In genomic region chr1:236425031-236425663, GRCh38 we compare ENCODE assay signal across 10 cellular contexts. TPM values are rescaled to one million over a fixed set of nuclear protein-coding genes. Genes with fewer than 3 reads are reported as not detected.
A peak's percentile ranks its signal among the peaks of the same experiment; 100 is the strongest.
DNase-seq lines count a peak whose midpoint lies in the region; ATAC-seq and TF ChIP-seq lines count a peak whose summit lies in the region.
"Had no signal": no experiment of that assay in that cellular context is flagged by ENCODE, and none has a peak within 500 bp of the region (broad histone marks: within the 10 kb centered on the region; RNA-seq: fewer than 3 reads in every experiment).

No MANE protein-coding gene starts in this region.

- H3K18ac ChIP-seq in H9 (ENCODE audit: insufficient read length, low read depth, low read length) = no peak overlapping the region

- H4K20me1 ChIP-seq in H9 (ENCODE audit: control insufficient read depth, insufficient read depth, insufficient read length) = no peaks in the 10 kb centered on the region
- no peaks in the 10 kb centered on the region for H4K20me1 ChIP-seq in MM.1S (ENCODE audit: insufficient read depth, low read length)

- H2BK15ac ChIP-seq in H9 (ENCODE audit: low read depth, low read length) = no peak overlapping the region

- no peak overlapping the region for H3K4ac ChIP-seq in H9 (ENCODE audit: low read depth, low read length)

- H3K4me3 ChIP-seq in MM.1S (ENCODE audit: low read length) (no peak overlapping the region), mucosa of descending colon (no peak overlapping the region)

- H3K9me3 ChIP-seq in H9 (ENCODE audit: control insufficient read depth, low read depth, low read length) (no peaks in the 10 kb centered on the region), MM.1S (replicated peaks; ENCODE audit: insufficient read depth, low read length) (no peaks in the 10 kb centered on the region), mucosa of descending colon (no peaks in the 10 kb centered on the region)

- no peaks in the 10 kb centered on the region for H3K79me1 ChIP-seq in H9 (ENCODE audit: insufficient read depth, low read depth, low read length, poor library complexity, severe bottlenecking)

- no peak overlapping the region for H3K9ac ChIP-seq in H9 (ENCODE audit: extremely low read depth, insufficient read length, low read length)
- H3K9ac ChIP-seq in MM.1S (ENCODE audit: low read length) = no peak overlapping the region

- no peak overlapping the region for H3T11ph ChIP-seq in H9 (ENCODE audit: low read length)

- no CpG with 5 or more reads among the region's 14 CpGs for WGBS in H9 (ENCODE audit: extremely low coverage, insufficient read length, low lambda C conversion rate)

- H3K9me3 Mint-ChIP-seq in H9 (peaks cover 14 to 18% of the 10 kb centered on the region in 2 experiments), mesothelial cell of epicardium (no peaks in the 10 kb centered on the region)
- peaks cover 3% of the 10 kb centered on the region for H3K9me3 Mint-ChIP-seq in stimulated activated memory B cell treated with anti-CD40 and anti-IgM and Interleukin-4, amounts not matched to agents 10 μg/mL and 1 μg/mL and 100 μg/mL, for 72 hours

- TF ChIP-seq CTCF in H9 (conservative IDR thresholded peaks at IDR 0.05) (0 out of 3 replicates have a peak, but pooled peaks have one; percentile 18), MM.1S (IDR thresholded peaks at IDR 0.05; ENCODE audit: low read length) (no peak), mucosa of descending colon (IDR thresholded peaks at IDR 0.05) (no peak), mesothelial cell of epicardium (IDR thresholded peaks at IDR 0.05; ENCODE audit: unreplicated experiment) (no peak)

- H3K4me1 ChIP-seq in H9 (ENCODE audit: insufficient read depth, low read length) (no peaks in the 10 kb centered on the region), MM.1S (ENCODE audit: low read length) (no peaks in the 10 kb centered on the region), mucosa of descending colon (ENCODE audit: low read depth) (no peaks in the 10 kb centered on the region)

- H2BK5ac ChIP-seq in H9 (ENCODE audit: insufficient read length, low read length) = no peak overlapping the region

- H3F3A ChIP-seq in MM.1S (ENCODE audit: insufficient read depth, low read length) = no peaks in the 10 kb centered on the region

- peak; percentile 6 for DNase-seq in stimulated activated CD4-positive, alpha-beta T cell treated with anti-CD3 and anti-CD28 coated beads, Interleukin-12 subunit alpha, Interleukin-12 subunit beta, amount 100 ng/mL, for 4 hours
- DNase-seq in stimulated activated CD4-positive, alpha-beta T cell treated with anti-CD3 and anti-CD28 coated beads, Interleukin-2, amount 100 ng/mL, for 48 hours = no peak
- DNase-seq in H9 (peak; percentile 34), MM.1S (peak; percentile 47), COR-L47 (lab: John Stamatoyannopoulos, UW) (no peak), mucosa of descending colon (no peak), mesothelial cell of epicardium (ENCODE audit: low spot score in 2 of 2, unreplicated experiment in 2 of 2) (no peak)
- DNase-seq: cerebellar nuclear complex, DND-41 had no signal

- no peaks in the 10 kb centered on the region; the same call in 1 of the 2 replicates for H3K79me2 ChIP-seq in H9 (ENCODE audit: insufficient read depth, low read length)
- no peaks in the 10 kb centered on the region for H3K79me2 ChIP-seq in MM.1S (ENCODE audit: low read length)

- intact Hi-C loops in mucosa of descending colon (cut with DNase I, micrococcal nuclease) = no loop called here

- H2AFZ ChIP-seq in H9 (ENCODE audit: low read length) = no peak overlapping the region
- H2AFZ ChIP-seq in MM.1S (ENCODE audit: low read length) = no peak overlapping the region

- no peak overlapping the region for H3K27ac ChIP-seq in H9 (ENCODE audit: insufficient read length, low read depth, low read length)
- H3K27ac ChIP-seq in MM.1S (ENCODE audit: low read length) = no peak overlapping the region

- H3K36me3 Mint-ChIP-seq in H9 (ENCODE audit: insufficient read depth in 1 of 3, low read depth in 3 of 3) = peaks cover 10 to 22% (median 18%) of the 10 kb centered on the region in 3 experiments
- no peaks in the 10 kb centered on the region for H3K36me3 Mint-ChIP-seq in stimulated activated memory B cell treated with anti-CD40 and anti-IgM and Interleukin-4, amounts not matched to agents 10 μg/mL and 1 μg/mL and 100 μg/mL, for 72 hours
- peaks cover 18% of the 10 kb centered on the region for H3K36me3 Mint-ChIP-seq in mesothelial cell of epicardium

- peak; percentile 85 for ATAC-seq in stimulated activated memory B cell treated with anti-CD40 and anti-IgM and Interleukin-4, amounts not matched to agents 10 μg/mL and 1 μg/mL and 100 μg/mL, for 72 hours
- ATAC-seq in mucosa of descending colon = no peak

- no peaks in the 10 kb centered on the region for H3K9me2 ChIP-seq in MM.1S (replicated peaks; ENCODE audit: insufficient read depth, low read length)

- H4K5ac ChIP-seq in H9 (ENCODE audit: insufficient read length, low read depth, low read length) = no peak overlapping the region

- no peak overlapping the region for H2AK5ac ChIP-seq in H9 (ENCODE audit: insufficient read length, low read length)

- no peak overlapping the region for H3K4me3 Mint-ChIP-seq in H9
- H3K4me3 Mint-ChIP-seq in stimulated activated memory B cell treated with anti-CD40 and anti-IgM and Interleukin-4, amounts not matched to agents 10 μg/mL and 1 μg/mL and 100 μg/mL, for 72 hours = no peak overlapping the region
- no peak overlapping the region for H3K4me3 Mint-ChIP-seq in mesothelial cell of epicardium

- H3K27me3 Mint-ChIP-seq in H9 (ENCODE audit: low read depth) (no peaks in the 10 kb centered on the region), mesothelial cell of epicardium (ENCODE audit: low read depth) (no peaks in the 10 kb centered on the region)
- peaks cover 33% of the 10 kb centered on the region for H3K27me3 Mint-ChIP-seq in stimulated activated memory B cell treated with anti-CD40 and anti-IgM and Interleukin-4, amounts not matched to agents 10 μg/mL and 1 μg/mL and 100 μg/mL, for 72 hours

- H4K91ac ChIP-seq in H9 (ENCODE audit: insufficient read length, low read depth, low read length) = no peak overlapping the region

- no peak overlapping the region for H4K8ac ChIP-seq in H9 (replicated peaks; ENCODE audit: insufficient read length, low read depth, low read length)

- H3K36me3 ChIP-seq in MM.1S (replicated peaks; ENCODE audit: insufficient read depth, low read length) (no peaks in the 10 kb centered on the region), mucosa of descending colon (ENCODE audit: low read depth) (no peaks in the 10 kb centered on the region)

- no peaks in the 10 kb centered on the region for H3K23me2 ChIP-seq in H9 (ENCODE audit: insufficient read length, low read depth, low read length, poor library complexity, severe bottlenecking)

- H3K4me2 ChIP-seq in H9 (ENCODE audit: insufficient read depth, insufficient read length, low read length) (no peak overlapping the region), MM.1S (ENCODE audit: low read depth, low read length) (no peak overlapping the region)

- H3K56ac ChIP-seq in H9 (ENCODE audit: insufficient read length, low read depth, low read length) = no peak overlapping the region

- H2BK12ac ChIP-seq in H9 (ENCODE audit: insufficient read length, low read depth, low read length) = no peak overlapping the region

- no peak overlapping the region for H3K14ac ChIP-seq in H9 (ENCODE audit: insufficient read depth, low read length)

- H2BK20ac ChIP-seq in H9 (ENCODE audit: low read depth, low read length, poor library complexity, severe bottlenecking) = no peak overlapping the region

- H3K27me3 ChIP-seq in H9 (ENCODE audit: insufficient read depth, low read length) = no peaks in the 10 kb centered on the region
- H3K27me3 ChIP-seq in MM.1S (replicated peaks; ENCODE audit: insufficient read depth, low read length) = no peaks in the 10 kb centered on the region

- H3K4me1 Mint-ChIP-seq in H9 (peaks cover 4% of the 10 kb centered on the region in 2 experiments; a peak in 3 of 4 replicates), mesothelial cell of epicardium (no peaks in the 10 kb centered on the region)
- H3K4me1 Mint-ChIP-seq in stimulated activated memory B cell treated with anti-CD40 and anti-IgM and Interleukin-4, amounts not matched to agents 10 μg/mL and 1 μg/mL and 100 μg/mL, for 72 hours = peaks cover 13% of the 10 kb centered on the region

- no peak overlapping the region for H3K23ac ChIP-seq in H9 (ENCODE audit: insufficient read length, low read depth, low read length)

- H3K27ac Mint-ChIP-seq in H9 (no peak overlapping the region), mesothelial cell of epicardium (no peak overlapping the region)
- no peak overlapping the region for H3K27ac Mint-ChIP-seq in stimulated activated memory B cell treated with anti-CD40 and anti-IgM and Interleukin-4, amounts not matched to agents 10 μg/mL and 1 μg/mL and 100 μg/mL, for 72 hours

- no peak overlapping the region for H2BK120ac ChIP-seq in H9 (ENCODE audit: low read depth, low read length, poor library complexity, severe bottlenecking)

RNA-seq across cellular contexts. Expression of gene EDARADD, which starts 31.1 kb away (rescaled TPM):
- total RNA-seq in H9 (2021) = 3.8 and 4.5 TPM in 2 replicates
- under 1 TPM in 2 of 3 donors, not detected in 1; 0.16 to 0.48 TPM for total RNA-seq in mucosa of descending colon
- 16.6 to 18.1 TPM (median 17.0 TPM) in 3 replicates for total RNA-seq in mesothelial cell of epicardium

Comparison
In these comparisons a context has a peak if more than half of its experiments do, and no peak if none do; other contexts are left out.
1. DNase-seq: peak in stimulated activated CD4-positive, alpha-beta T cell treated with anti-CD3 and anti-CD28 coated beads, Interleukin-12 subunit alpha, Interleukin-12 subunit beta, amount 100 ng/mL, for 4 hours (single experiment), H9 (single experiment) and MM.1S (single experiment); none in stimulated activated CD4-positive, alpha-beta T cell treated with anti-CD3 and anti-CD28 coated beads, Interleukin-2, amount 100 ng/mL, for 48 hours (0 of 2), COR-L47 (single experiment), mucosa of descending colon (0 of 3) and mesothelial cell of epicardium (0 of 2).